Comparison of ENCODE assay signal across 9 cellular contexts in the genomic region with DNA sequence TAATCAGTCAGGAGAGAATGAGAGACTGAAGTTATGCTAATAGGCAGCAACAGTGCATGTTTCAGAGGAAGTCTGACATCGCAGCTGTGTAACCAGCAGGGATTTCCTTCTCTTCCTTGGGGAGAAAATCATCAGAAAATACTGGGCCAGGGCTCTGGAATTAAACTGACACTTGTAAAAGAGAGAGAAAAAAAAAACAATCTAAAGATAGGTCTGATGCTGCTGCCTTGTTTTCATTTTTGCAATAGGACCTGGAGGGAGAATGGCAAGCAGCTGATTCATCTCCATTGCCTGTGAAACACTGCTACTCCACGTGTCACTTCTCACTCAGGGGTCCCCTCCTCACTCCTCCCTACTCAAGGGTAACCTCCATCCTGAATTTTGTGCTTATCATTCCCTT. TPM values are rescaled to one million over a fixed set of nuclear protein-coding genes. Genes with fewer than 3 reads are reported as not detected.
A peak's percentile ranks its signal among the peaks of the same experiment; 100 is the strongest.
DNase-seq lines count a peak whose midpoint lies in the region; ATAC-seq and TF ChIP-seq lines count a peak whose summit lies in the region.
"Had no signal": no experiment of that assay in that cellular context is flagged by ENCODE, and none has a peak within 500 bp of the region (broad histone marks: within the 10 kb centered on the region; RNA-seq: fewer than 3 reads in every experiment).

No MANE protein-coding gene starts in this region.

- TF ChIP-seq CTCF in CD4-positive, alpha-beta T cell (IDR thresholded peaks at IDR 0.05), result no peak
- no peak for TF ChIP-seq CTCF in RWPE2 (IDR thresholded peaks at IDR 0.05; ENCODE audit: poor library complexity, severe bottlenecking)

- H3K36me3 Mint-ChIP-seq in CD4-positive, alpha-beta T cell (ENCODE audit: low read depth), result peaks cover 56% of the 10 kb centered on the region

- H3K4me3 Mint-ChIP-seq in CD4-positive, alpha-beta T cell, result no peak overlapping the region

- peaks cover 12% of the 10 kb centered on the region for H3K4me1 Mint-ChIP-seq in CD4-positive, alpha-beta T cell (ENCODE audit: low read depth)

- CTCF ChIA-PET in CD4-positive, alpha-beta T cell (lab: Charles Lee), result interaction anchor here (0.9 to 4.3 kb wide), 10 partner anchors 23 to 291 kb away, joined by 3 to 31 read pairs (median 10); no protein-coding TSS in a partner anchor

- no peaks in the 10 kb centered on the region for H3K27me3 ChIP-seq in CD4-positive, alpha-beta T cell (ENCODE audit: control insufficient read depth, insufficient read depth, low read length)
- H3K27me3 ChIP-seq in RWPE2 (ENCODE audit: insufficient read depth, poor library complexity, severe bottlenecking), result no peaks in the 10 kb centered on the region

- no peaks in the 10 kb centered on the region for H3K9me3 Mint-ChIP-seq in CD4-positive, alpha-beta T cell

- peaks cover 30% of the 10 kb centered on the region for H3K4me1 ChIP-seq in RWPE2 (ENCODE audit: insufficient read depth, poor library complexity, severe bottlenecking)

- H3K4me3 ChIP-seq in RWPE2 (ENCODE audit: severe bottlenecking), result no peak overlapping the region

- H3K36me3 ChIP-seq in RWPE2 (ENCODE audit: low read depth), result peaks cover 12% of the 10 kb centered on the region

- no peak for DNase-seq in CD4-positive, alpha-beta T cell
- DNase-seq in RWPE2 (ENCODE audit: low spot score) (no peak), fibroblast of gingiva (ENCODE audit: low read depth) (peak; percentile 83), sciatic nerve (ENCODE audit: low spot score) (no peak), DMS114 treated with DMSO at 0.1 percent for 48 hours (lab: John Stamatoyannopoulos, UW; ENCODE audit: unreplicated experiment) (no peak), D341Med (ENCODE audit: low spot score) (no peak), DMS79 (lab: John Stamatoyannopoulos, UW) (no peak)
- DNase-seq: NCI-H524 treated with DMSO at 0.1 percent for 48 hours had no signal

- H3K27me3 Mint-ChIP-seq in CD4-positive, alpha-beta T cell, result no peaks in the 10 kb centered on the region

- H3K9me3 ChIP-seq in CD4-positive, alpha-beta T cell (ENCODE audit: control insufficient read depth, low read length), result no peaks in the 10 kb centered on the region
- no peaks in the 10 kb centered on the region for H3K9me3 ChIP-seq in RWPE2 (ENCODE audit: severe bottlenecking)

- POLR2A ChIA-PET in CD4-positive, alpha-beta T cell (lab: Charles Lee), result interaction anchor here (1.2 to 2.2 kb wide), 3 partner anchors 13 to 139 kb away, joined by 4 to 16 read pairs (median 15); no protein-coding TSS in a partner anchor

- ATAC-seq in CD4-positive, alpha-beta T cell (ENCODE audit: poor library complexity), result no peak
- no peak for ATAC-seq in RWPE2 (ENCODE audit: low read depth)
- ATAC-seq in sciatic nerve, result peak; percentile 27
- no peak for ATAC-seq in HG03457 (IDR thresholded peaks at IDR 0.05; ENCODE audit: unreplicated experiment)

- peak overlapping the region; percentile 77 for H3K27ac Mint-ChIP-seq in CD4-positive, alpha-beta T cell

- no peak overlapping the region for H3K27ac ChIP-seq in CD4-positive, alpha-beta T cell (ENCODE audit: low read depth, low read length)
- peak overlapping the region; percentile 66 for H3K27ac ChIP-seq in RWPE2 (ENCODE audit: poor library complexity, severe bottlenecking)

- intact Hi-C loops in CD4-positive, alpha-beta T cell (cut with DNase I, micrococcal nuclease), result loop anchor here in 1 of 2 experiments (5.0 kb wide), 1 partner anchor 292 kb away; a partner anchor contains a TSS
- intact Hi-C loops in sciatic nerve (cut with DNase I), result loop anchor here (10.0 kb wide), 1 partner anchor 134 kb away; no protein-coding TSS in a partner anchor

RNA-seq across cellular contexts. Expression of a gene that starts 17.7 kb away (rescaled TPM):
- 1 to 10 TPM; 2.8 to 3.3 TPM for total RNA-seq in CD4-positive, alpha-beta T cell
- total RNA-seq in sciatic nerve, result 21.5 TPM

RNA-seq across cellular contexts. Expression of a gene that starts 47.5 kb away (rescaled TPM):
- 1 to 10 TPM; 2.1 to 3.0 TPM for total RNA-seq in CD4-positive, alpha-beta T cell
- total RNA-seq in sciatic nerve, result 22.4 TPM

RNA-seq across cellular contexts. Expression of a gene that starts 51.0 kb away (rescaled TPM):
- 10 to 100 TPM; 35.8 to 36.7 TPM for total RNA-seq in CD4-positive, alpha-beta T cell
- 93.8 TPM for total RNA-seq in sciatic nerve
